In genomic region chr2:119947535-119947934, GRCh38 we compare ENCODE assay signal across 18 cellular contexts.
DNase-seq lines count a peak whose midpoint lies in the region; ATAC-seq and TF ChIP-seq lines count a peak whose summit lies in the region.
"Had no signal": no experiment of that assay in that cellular context is flagged by ENCODE, and none has a peak within 500 bp of the region (broad histone marks: within the 10 kb centered on the region; RNA-seq: fewer than 3 reads in every experiment).

No MANE protein-coding gene starts in this region.

- no peak overlapping the region for H2AFZ ChIP-seq in PC-9

- no peak overlapping the region for H3K4me3 Mint-ChIP-seq in MCF 10A (ENCODE audit: unreplicated experiment)
- H3K4me3 Mint-ChIP-seq: H9 had no signal

- H3K27ac Mint-ChIP-seq in MCF 10A (ENCODE audit: low read depth, unreplicated experiment) = peak overlapping the region; percentile 8
- H3K27ac Mint-ChIP-seq: H9 had no signal

- POLR2A ChIA-PET in MCF 10A (lab: Yijun Ruan, JAX) = no interaction called here
- POLR2A ChIA-PET in PC-9 (lab: Charles Lee; ENCODE audit: unreplicated experiment) = no interaction called here

- no peaks in the 10 kb centered on the region for H3K27me3 ChIP-seq in breast epithelium
- H3K27me3 ChIP-seq in upper lobe of right lung = no peaks in the 10 kb centered on the region
- H3K27me3 ChIP-seq in PC-9 (ENCODE audit: insufficient read depth, low read depth) = no peaks in the 10 kb centered on the region

- no peaks in the 10 kb centered on the region for H3K36me3 ChIP-seq in breast epithelium
- peaks cover 20% of the 10 kb centered on the region for H3K36me3 ChIP-seq in upper lobe of right lung
- peaks cover 23% of the 10 kb centered on the region for H3K36me3 ChIP-seq in PC-9 (ENCODE audit: low read depth)

- H3K4me1 ChIP-seq in breast epithelium (no peaks in the 10 kb centered on the region), upper lobe of right lung (peaks cover 3% of the 10 kb centered on the region), PC-9 (replicated peaks; ENCODE audit: insufficient read depth) (no peaks in the 10 kb centered on the region)
- H3K4me1 ChIP-seq: A549 had no signal

- no peaks in the 10 kb centered on the region for H3K27me3 Mint-ChIP-seq in MCF 10A (ENCODE audit: insufficient read depth, unreplicated experiment)

- no peak for DNase-seq in MCF 10A (ENCODE audit: unreplicated experiment)
- DNase-seq in breast epithelium (ENCODE audit: low spot score in 2 of 2) = no peak
- DNase-seq in choroid plexus epithelial cell (ENCODE audit: low read depth) = peak; percentile 9
- DNase-seq in iris pigment epithelial cell (ENCODE audit: low read depth) = peak; percentile 3
- no peak for DNase-seq in upper lobe of right lung
- DNase-seq in iPS-NIHi11 (ENCODE audit: low spot score) = no peak
- no peak for DNase-seq in PC-9
- no peak for DNase-seq in occipital lobe (lab: John Stamatoyannopoulos, UW)
- DNase-seq: C1 segment of cervical spinal cord, DMS53, H9, IMR-90, Kasumi-1, NCI-H1105, NCI-H1694 treated with DMSO at 0.1 percent for 48 hours, NCI-H2171 treated with DMSO at 0.1 percent for 48 hours, NCI-H82 had no signal

- no peak overlapping the region for H3K4me2 ChIP-seq in PC-9
- H3K4me2 ChIP-seq: A549 had no signal

- no peaks in the 10 kb centered on the region for H3K9me3 Mint-ChIP-seq in MCF 10A (ENCODE audit: unreplicated experiment)
- H3K9me3 Mint-ChIP-seq: H9 had no signal

- no peaks in the 10 kb centered on the region for H3F3A ChIP-seq in PC-9 (ENCODE audit: insufficient read depth, low read depth)

- H3K4me1 Mint-ChIP-seq in MCF 10A (ENCODE audit: insufficient read depth, unreplicated experiment) = no peaks in the 10 kb centered on the region
- H3K4me1 Mint-ChIP-seq: H9 had no signal

- H3K9me3 ChIP-seq in breast epithelium = no peaks in the 10 kb centered on the region
- no peaks in the 10 kb centered on the region for H3K9me3 ChIP-seq in upper lobe of right lung
- H3K9me3 ChIP-seq in PC-9 (ENCODE audit: insufficient read depth, low read depth) = no peaks in the 10 kb centered on the region
- H3K9me3 ChIP-seq: A549 had no signal

- H3K27ac ChIP-seq in breast epithelium (no peak overlapping the region), upper lobe of right lung (no peak overlapping the region), PC-9 (no peak overlapping the region)
- H3K27ac ChIP-seq: A549 had no signal

- no peak for TF ChIP-seq CTCF in MCF 10A (IDR thresholded peaks at IDR 0.05; ENCODE audit: unreplicated experiment)
- TF ChIP-seq CTCF in breast epithelium (IDR thresholded peaks at IDR 0.05) = no peak
- no peak for TF ChIP-seq CTCF in choroid plexus epithelial cell (conservative IDR thresholded peaks at IDR 0.05; ENCODE audit: low read depth, low read length)
- no peak for TF ChIP-seq CTCF in upper lobe of right lung (IDR thresholded peaks at IDR 0.05)
- TF ChIP-seq CTCF in PC-9 (conservative IDR thresholded peaks at IDR 0.05) = no peak

- no peak for TF ChIP-seq POLR2A in breast epithelium (IDR thresholded peaks at IDR 0.05)

- 0 out of 2 replicates have a peak, but pooled peaks cover under 1% of the 10 kb centered on the region for H4K20me1 ChIP-seq in PC-9 (ENCODE audit: insufficient read depth)

- no peaks in the 10 kb centered on the region for H3K9me2 ChIP-seq in PC-9 (ENCODE audit: insufficient read depth)

- BruUV-seq in MCF 10A (replicated peaks; lab: Mats Ljungman, UMichigan) (no TSS peak), PC-9 (replicated peaks; lab: Mats Ljungman, UMichigan) (no TSS peak)

- intact Hi-C loops in MCF 10A (cut with micrococcal nuclease) (no loop called here), breast epithelium (cut with DNase I; ENCODE audit: low total_unique reads) (no loop called here), upper lobe of right lung (cut with DNase I) (no loop called here), PC-9 (cut with micrococcal nuclease; ENCODE audit: unreplicated experiment) (no loop called here)

- no peak overlapping the region for H3K4me3 ChIP-seq in breast epithelium
- no peak overlapping the region for H3K4me3 ChIP-seq in choroid plexus epithelial cell (ENCODE audit: low read depth, low read length)
- H3K4me3 ChIP-seq in upper lobe of right lung = no peak overlapping the region
- no peak overlapping the region for H3K4me3 ChIP-seq in PC-9
- H3K4me3 ChIP-seq: A549 had no signal

- CTCF ChIA-PET in MCF 10A (lab: Yijun Ruan, JAX) = no interaction called here
- CTCF ChIA-PET in PC-9 (lab: Charles Lee) = interaction anchor here (0.7 kb wide), 1 partner anchor 44 kb away, joined by 3 read pairs; no protein-coding TSS in a partner anchor

- no peaks in the 10 kb centered on the region for H3K79me2 ChIP-seq in PC-9 (ENCODE audit: low read depth)

- ATAC-seq in upper lobe of right lung = peak; percentile 90
- ATAC-seq: A549 had no signal

- H3K36me3 Mint-ChIP-seq in MCF 10A (ENCODE audit: insufficient read depth, unreplicated experiment) = peaks cover 42% of the 10 kb centered on the region

Comparison
In these comparisons a context has a peak if more than half of its experiments do, and no peak if none do; other contexts are left out.
1. DNase-seq: peak in choroid plexus epithelial cell (single experiment) and iris pigment epithelial cell (single experiment); none in MCF 10A (single experiment), breast epithelium (0 of 2), upper lobe of right lung (single experiment), iPS-NIHi11 (single experiment), PC-9 (0 of 2) and occipital lobe (single experiment).